In the genomic region with DNA sequence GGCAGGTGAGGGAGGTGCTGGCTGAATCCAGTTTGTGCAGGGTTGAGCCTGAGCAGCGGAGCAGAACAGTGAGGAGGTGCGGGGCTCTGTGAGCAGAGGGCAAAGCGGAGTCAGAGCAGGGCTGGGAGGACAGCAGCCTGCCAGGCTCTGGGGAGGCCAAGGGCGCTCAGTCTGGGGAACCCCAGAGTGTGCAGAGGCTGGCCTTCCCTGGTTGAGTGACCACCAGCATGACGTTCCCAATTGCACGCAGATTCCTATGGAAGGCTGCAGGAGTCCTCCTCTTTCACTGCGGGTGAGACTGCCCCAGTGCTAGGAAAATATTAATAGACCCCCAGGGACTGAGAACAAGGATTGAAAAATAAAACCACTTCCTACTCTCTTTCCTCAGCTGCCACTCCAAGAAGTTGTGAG, we compare ENCODE assay signal across 26 cellular contexts. TPM values are rescaled to one million over a fixed set of nuclear protein-coding genes. Genes with fewer than 3 reads are reported as not detected.
DNase-seq lines count a peak whose midpoint lies in the region; ATAC-seq, FAIRE-seq and TF ChIP-seq lines count a peak whose summit lies in the region.
"Had no signal": no experiment of that assay in that cellular context is flagged by ENCODE, and none has a peak within 500 bp of the region (broad histone marks: within the 10 kb centered on the region; RNA-seq: fewer than 3 reads in every experiment).

No MANE protein-coding gene starts in this region.

- FAIRE-seq in kidney (lab: Jason Lieb, UNC) = no peak
- FAIRE-seq: K562 had no signal

- H3K36me3 ChIP-seq in BLaER1 treated with 17β-estradiol and CSF1 and Interleukin-3, amounts not matched to agents 10 nM and 100 nM = peaks cover 0 to 10% (median 0%) of the 10 kb centered on the region in 11 experiments; a peak in 1 of 22 replicates
- H3K36me3 ChIP-seq in kidney (ENCODE audit: control insufficient read depth in 1 of 2, insufficient read depth in 2 of 2, low read length in 2 of 2) = no peaks in the 10 kb centered on the region
- H3K36me3 ChIP-seq: esophagus squamous epithelium, stomach, WERI-Rb-1 had no signal

- H3K27ac Mint-ChIP-seq in activated naive CD4-positive, alpha-beta T cell treated with anti-CD3 and anti-CD28 coated beads, Interleukin-2, amount 50 U/mL, for 72 hours = no peak overlapping the region
- H3K27ac Mint-ChIP-seq: immature natural killer cell; T-helper 1 cell treated with Interleukin-12 subunit alpha and Interleukin-12 subunit beta and Interleukin-4 antibody, amounts not matched to agents 30 μg/mL and 1 μg/mL, for 36 hours had no signal

- DNase-seq in kidney (peak; percentile 92), renal cortical epithelial cell (ENCODE audit: low read depth) (peak; percentile 95), NCI-H1694 (lab: John Stamatoyannopoulos, UW) (no peak)
- DNase-seq in activated naive CD4-positive, alpha-beta T cell treated with anti-CD3 and anti-CD28 coated beads, Interleukin-2, amount 50 U/mL, for 72 hours (ENCODE audit: low spot score in 2 of 2) = no peak
- DNase-seq: activated CD4-positive, alpha-beta T cell treated with anti-CD3 and anti-CD28 coated beads, Interleukin-2, amount 50 U/mL, for 48 hours; activated naive CD4-positive, alpha-beta T cell treated with anti-CD3 and anti-CD28 coated beads, Interleukin-2, amount 50 U/mL, for 16 hours; activated T-cell treated with anti-CD3 and anti-CD28 coated beads for 4 hours; DND-41; effector CD4-positive, alpha-beta T cell; esophagus squamous epithelium; GM23248; immature natural killer cell; mesendoderm; NCI-H2107; NCI-H69; SIG-M5; stimulated activated CD4-positive, alpha-beta T cell treated with anti-CD3 and anti-CD28 coated beads, Interleukin-1b, Interleukin-23, amount 100 ng/mL, for 48 hours; stomach; WERI-Rb-1 had no signal

- peaks cover 0 to 12% (median 0%) of the 10 kb centered on the region in 11 experiments; a peak in 3 of 22 replicates for H4K20me1 ChIP-seq in BLaER1 treated with 17β-estradiol and CSF1 and Interleukin-3, amounts not matched to agents 10 nM and 100 nM

- H3K9me3 ChIP-seq in BLaER1 treated with 17β-estradiol and CSF1 and Interleukin-3, amounts not matched to agents 10 nM and 100 nM (replicated peaks in 1 of 11) = no peaks in the 10 kb centered on the region
- no peaks in the 10 kb centered on the region for H3K9me3 ChIP-seq in kidney (ENCODE audit: control insufficient read depth in 1 of 2, low read length in 2 of 2)
- H3K9me3 ChIP-seq: esophagus squamous epithelium, stomach had no signal

- peak overlapping the region; percentile 66 to 88 (median 79) for H3K4me2 ChIP-seq in BLaER1 treated with 17β-estradiol and CSF1 and Interleukin-3, amounts not matched to agents 10 nM and 100 nM

- H3K4me3 ChIP-seq in BLaER1 treated with 17β-estradiol and CSF1 and Interleukin-3, amounts not matched to agents 10 nM and 100 nM = no peak overlapping the region
- peak overlapping the region in 1 of 2 donors; percentile 26 for H3K4me3 ChIP-seq in kidney (ENCODE audit: low read length in 2 of 2)
- H3K4me3 ChIP-seq: esophagus squamous epithelium, GM23248, K562, stomach had no signal

- peaks cover 12 to 52% (median 16%) of the 10 kb centered on the region in 10 experiments for H3K4me1 ChIP-seq in BLaER1 treated with 17β-estradiol and CSF1 and Interleukin-3, amounts not matched to agents 10 nM and 100 nM
- H3K4me1 ChIP-seq in kidney (ENCODE audit: control insufficient read depth in 1 of 2, insufficient read depth in 1 of 2, low read depth in 1 of 2, low read length in 2 of 2) = peaks cover 39 to 52% of the 10 kb centered on the region in 2 donors

- no peak for TF ChIP-seq CTCF in kidney (IDR thresholded peaks at IDR 0.05; ENCODE audit: borderline replicate concordance, extremely low read depth, insufficient read depth)

- no peaks in the 10 kb centered on the region for H3K9me3 Mint-ChIP-seq in activated naive CD4-positive, alpha-beta T cell treated with anti-CD3 and anti-CD28 coated beads, Interleukin-2, amount 50 U/mL, for 72 hours
- H3K9me3 Mint-ChIP-seq: immature natural killer cell; T-helper 1 cell treated with Interleukin-12 subunit alpha and Interleukin-12 subunit beta and Interleukin-4 antibody, amounts not matched to agents 30 μg/mL and 1 μg/mL, for 36 hours had no signal

- H3K36me3 Mint-ChIP-seq in activated naive CD4-positive, alpha-beta T cell treated with anti-CD3 and anti-CD28 coated beads, Interleukin-2, amount 50 U/mL, for 72 hours = no peaks in the 10 kb centered on the region
- H3K36me3 Mint-ChIP-seq: immature natural killer cell had no signal

- no peak overlapping the region; a peak in 2 of 22 replicates for H3K27ac ChIP-seq in BLaER1 treated with 17β-estradiol and CSF1 and Interleukin-3, amounts not matched to agents 10 nM and 100 nM
- peak overlapping the region; percentile 54 for H3K27ac ChIP-seq in angular gyrus (ENCODE audit: low read depth, low read length)
- H3K27ac ChIP-seq in kidney (ENCODE audit: low read depth in 2 of 2, low read length in 2 of 2) = peak overlapping the region; percentile 87 to 95
- H3K27ac ChIP-seq: esophagus squamous epithelium, GM23248, HL-60, stomach, WERI-Rb-1 had no signal

- no peaks in the 10 kb centered on the region for H3K27me3 ChIP-seq in BLaER1 treated with 17β-estradiol and CSF1 and Interleukin-3, amounts not matched to agents 10 nM and 100 nM
- H3K27me3 ChIP-seq: esophagus squamous epithelium, stomach had no signal

- ATAC-seq in activated naive CD4-positive, alpha-beta T cell treated with anti-CD3 and anti-CD28 coated beads, Interleukin-2, amount 50 U/mL, for 72 hours = no peak
- ATAC-seq in HG03571 (IDR thresholded peaks at IDR 0.05; ENCODE audit: unreplicated experiment) = no peak
- ATAC-seq in HG03469 (IDR thresholded peaks at IDR 0.05; ENCODE audit: unreplicated experiment) = no peak
- ATAC-seq: K562 had no signal

- intact Hi-C loops in kidney (cut with DNase I) = no loop called here

- H3K9ac ChIP-seq in BLaER1 treated with 17β-estradiol and CSF1 and Interleukin-3, amounts not matched to agents 10 nM and 100 nM = peak overlapping the region in 4 of 11 experiments; percentile 18 to 34 (median 32); a peak in 3 of 22 replicates
- peak overlapping the region in 1 of 2 donors; percentile 72 for H3K9ac ChIP-seq in kidney (ENCODE audit: low read length in 2 of 2)
- H3K9ac ChIP-seq: GM23248 had no signal

RNA-seq across cellular contexts. Expression of a gene that starts 13.2 kb away (rescaled TPM):
- total RNA-seq in kidney = 106 TPM
- polyA plus RNA-seq in kidney (ENCODE audit: insufficient read depth, low read depth, low replicate concordance) = 30.9 TPM
- total RNA-seq in renal cortical epithelial cell = 28.5 and 91.3 TPM in 2 replicates
- 1 to 10 TPM in 1 of 2 donors, not detected in 1; 1.5 TPM for total RNA-seq in activated naive CD4-positive, alpha-beta T cell treated with anti-CD3 and anti-CD28 coated beads, Interleukin-2, amount 50 U/mL, for 72 hours
- polyA plus RNA-seq: immature natural killer cell had no signal

RNA-seq across cellular contexts. Expression of a gene that starts 31.9 kb away (rescaled TPM):
- total RNA-seq in kidney (3.5 TPM), renal cortical epithelial cell (1.0 TPM in 1 of 2 replicates, not detected in the other)
- 0.73 TPM for polyA plus RNA-seq in kidney (ENCODE audit: insufficient read depth, low read depth, low replicate concordance)
- 1 to 10 TPM in 1 of 2 donors, not detected in 1; 3.7 TPM for total RNA-seq in activated naive CD4-positive, alpha-beta T cell treated with anti-CD3 and anti-CD28 coated beads, Interleukin-2, amount 50 U/mL, for 72 hours
- total RNA-seq: GM23248, K562 had no signal

Comparison
In these comparisons a context has a peak if more than half of its experiments do, and no peak if none do; other contexts are left out.
1. H3K27ac ChIP-seq: peak in angular gyrus (single experiment) and kidney (2 of 2); none in BLaER1 treated with 17β-estradiol and CSF1 and Interleukin-3, amounts not matched to agents 10 nM and 100 nM (0 of 11).
2. DNase-seq: peak in kidney (single experiment) and renal cortical epithelial cell (single experiment); none in activated naive CD4-positive, alpha-beta T cell treated with anti-CD3 and anti-CD28 coated beads, Interleukin-2, amount 50 U/mL, for 72 hours (0 of 2) and NCI-H1694 (single experiment).
3. RNA of a gene that starts 13.2 kb away (total RNA-seq): 106 TPM in kidney (single experiment) and 28.5 to 91.3 TPM in renal cortical epithelial cell; 1.5 TPM in activated naive CD4-positive, alpha-beta T cell treated with anti-CD3 and anti-CD28 coated beads, Interleukin-2, amount 50 U/mL, for 72 hours; every median in the first group is over 10 times any median in the second.